In the genomic region with DNA sequence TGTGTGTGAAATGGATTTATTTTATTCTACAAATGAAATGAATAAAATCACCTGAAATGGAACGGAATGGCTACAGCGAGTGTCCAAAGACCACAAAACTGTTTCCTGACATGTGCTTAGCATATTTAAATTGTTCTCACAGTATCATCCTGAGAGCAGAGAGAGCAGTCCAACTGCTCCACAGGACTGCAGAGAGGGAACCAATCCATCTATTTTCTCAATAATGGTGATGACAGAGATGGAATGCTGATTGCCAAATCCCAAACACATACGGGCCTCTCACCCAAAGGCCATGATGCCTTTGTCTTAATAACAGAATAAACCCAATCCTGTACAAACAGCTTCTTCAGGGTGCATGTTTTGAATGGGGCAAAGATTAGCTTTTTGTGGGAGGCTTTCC, we compare ENCODE assay signal across 15 cellular contexts.
"Had no signal": no experiment of that assay in that cellular context is flagged by ENCODE, and none has a peak within 500 bp of the region (broad histone marks: within the 10 kb centered on the region; RNA-seq: fewer than 3 reads in every experiment).

No MANE protein-coding gene starts in this region.

- H3K4me2 ChIP-seq: SK-N-SH had no signal

- ATAC-seq: left colon; mucosa of descending colon; natural killer cell treated with Interleukin-12 subunit alpha and Interleukin-12 subunit beta and Interleukin-15 and Interleukin-18, amount 100 ng/mL, for 72 hours; stimulated activated naive B cell treated with anti-CD40 and anti-IgM and Interleukin-4, amounts not matched to agents 10 μg/mL and 1 μg/mL and 100 μg/mL, for 72 hours; WTC11 had no signal

- H3K27me3 ChIP-seq: dorsolateral prefrontal cortex, esophagus squamous epithelium had no signal

- H3K9ac ChIP-seq: SK-N-SH had no signal

- H3K9me3 ChIP-seq: esophagus squamous epithelium, mucosa of descending colon, SK-N-SH had no signal

- DNase-seq: activated CD4-positive, alpha-beta T cell treated with anti-CD3 and anti-CD28 coated beads, Interleukin-2, amount 10 ng/mL, durations not matched to agents 24 days and 14 days; activated effector memory CD4-positive, alpha-beta T cell treated with anti-CD3 and anti-CD28 coated beads, Interleukin-2, amount 50 U/mL, for 16 hours; activated T-cell treated with anti-CD3 and anti-CD28 coated beads for 4 hours; anterior cingulate cortex; cerebellar nuclear complex; dorsolateral prefrontal cortex; esophagus squamous epithelium; left colon; mucosa of descending colon; SK-N-SH; stimulated activated CD4-positive, alpha-beta T cell treated with anti-CD3 and anti-CD28 coated beads, Interleukin-2, amount 100 ng/mL, for 24 hours; stimulated activated naive B cell treated with anti-CD40 and anti-IgM and Interleukin-4, amounts not matched to agents 10 μg/mL and 1 μg/mL and 100 μg/mL, for 72 hours; substantia nigra had no signal

- H3K4me3 ChIP-seq: dorsolateral prefrontal cortex, esophagus squamous epithelium, mucosa of descending colon had no signal
